Comparison of ENCODE assay signal across 31 cellular contexts in the genomic region with DNA sequence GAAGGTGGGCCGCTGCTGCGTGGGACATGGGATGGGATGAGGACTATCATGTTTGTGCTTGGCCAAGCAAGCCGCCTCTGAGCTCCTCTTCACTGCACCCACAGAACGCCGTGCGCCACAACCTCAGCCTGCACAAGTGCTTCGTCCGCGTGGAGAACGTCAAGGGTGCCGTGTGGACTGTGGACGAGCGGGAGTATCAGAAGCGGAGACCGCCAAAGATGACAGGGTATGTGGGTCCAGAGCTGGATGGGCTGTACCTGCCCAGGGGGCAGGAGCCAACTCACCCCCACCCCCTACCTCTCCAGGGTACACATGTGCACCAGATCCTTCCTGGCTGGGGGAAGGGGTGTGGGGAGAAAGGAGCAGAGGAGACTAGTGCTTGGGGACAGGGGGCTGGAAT. TPM values are rescaled to one million over a fixed set of nuclear protein-coding genes. Genes with fewer than 3 reads are reported as not detected.
"Had no signal": no experiment of that assay in that cellular context is flagged by ENCODE, and none has a peak within 500 bp of the region (broad histone marks: within the 10 kb centered on the region; RNA-seq: fewer than 3 reads in every experiment).

No MANE protein-coding gene starts in this region.

- H3K27ac Mint-ChIP-seq: activated T-cell treated with anti-CD3 and anti-CD28 coated beads, Interleukin-2, amount 50 U/mL, for 24 hours; naive thymus-derived CD4-positive, alpha-beta T cell; neural progenitor cell; T-helper 2 cell treated with Interferon-gamma antibody and Interleukin-4, amounts not matched to agents 5 μg/mL and 100 μg/mL, for 36 hours had no signal

- H3K4me3 Mint-ChIP-seq: activated T-cell treated with anti-CD3 and anti-CD28 coated beads, Interleukin-2, amount 50 U/mL, for 24 hours; naive thymus-derived CD4-positive, alpha-beta T cell; neural progenitor cell; T-helper 2 cell treated with Interferon-gamma antibody and Interleukin-4, amounts not matched to agents 5 μg/mL and 100 μg/mL, for 36 hours had no signal

- H3K4me3 ChIP-seq: coronary artery, dorsolateral prefrontal cortex, gastrocnemius medialis, neural progenitor cell, prostate gland, skin epidermis, upper lobe of left lung had no signal

- DNase-seq: activated CD4-positive, alpha-beta T cell treated with anti-CD3 and anti-CD28 coated beads for 4 hours; activated CD4-positive, alpha-beta T cell treated with anti-CD3 and anti-CD28 coated beads, Interleukin-2, amount 50 U/mL, for 4 hours; activated CD8-positive, alpha-beta memory T cell treated with anti-CD3 and anti-CD28 coated beads, Interleukin-2, amount 50 U/mL, for 4 hours; activated gamma-delta T cell treated with Interleukin-2 at 50 U/mL for 16 hours; activated naive CD4-positive, alpha-beta T cell treated with anti-CD3 and anti-CD28 coated beads, Interleukin-2, amount 50 U/mL, for 16 hours; activated T-cell treated with anti-CD3 and anti-CD28 coated beads, Interleukin-2, amount 50 U/mL, for 24 hours; amniotic stem cell; brain microvascular endothelial cell; dorsolateral prefrontal cortex; effector memory CD4-positive, alpha-beta T cell; erythroblast; gastrocnemius medialis; glutamatergic neuron; left colon; midbrain; naive thymus-derived CD4-positive, alpha-beta T cell; retina; stimulated activated CD4-positive, alpha-beta T cell treated with anti-CD3 and anti-CD28 coated beads, Interleukin-12 subunit alpha, Interleukin-12 subunit beta, amount 100 ng/mL, for 4 hours; stimulated activated CD4-positive, alpha-beta T cell treated with anti-CD3 and anti-CD28 coated beads, Interleukin-4, amount 100 ng/mL, for 1 hour; stimulated activated naive CD8-positive, alpha-beta T cell treated with anti-CD3 and anti-CD28 coated beads, Interleukin-15, Interleukin-2, amounts not matched to agents 100 U/mL and 50 U/mL, for 24 hours; substantia nigra; T-helper 1 cell; upper lobe of left lung had no signal

- H3K27me3 ChIP-seq: brain microvascular endothelial cell, dorsolateral prefrontal cortex, gastrocnemius medialis, neural progenitor cell, upper lobe of left lung had no signal

- H3K27me3 Mint-ChIP-seq: activated T-cell treated with anti-CD3 and anti-CD28 coated beads, Interleukin-2, amount 50 U/mL, for 24 hours; naive thymus-derived CD4-positive, alpha-beta T cell had no signal

- H3K4me2 ChIP-seq: neural progenitor cell had no signal

- H3K9me3 Mint-ChIP-seq: activated T-cell treated with anti-CD3 and anti-CD28 coated beads, Interleukin-2, amount 50 U/mL, for 24 hours; neural progenitor cell; T-helper 2 cell treated with Interferon-gamma antibody and Interleukin-4, amounts not matched to agents 5 μg/mL and 100 μg/mL, for 36 hours had no signal

- H3K36me3 ChIP-seq: neural progenitor cell had no signal

- H3K9ac ChIP-seq: neural progenitor cell had no signal

- H3K9me3 ChIP-seq: gastrocnemius medialis, prostate gland, upper lobe of left lung had no signal

- H3K27ac ChIP-seq: brain microvascular endothelial cell, coronary artery, dorsolateral prefrontal cortex, gastrocnemius medialis, neural progenitor cell, prostate gland, upper lobe of left lung had no signal

- FAIRE-seq: astrocyte, keratinocyte had no signal

- H2AFZ ChIP-seq: neural progenitor cell had no signal

- ATAC-seq: gastrocnemius medialis; left colon; naive thymus-derived CD4-positive, alpha-beta T cell; stimulated activated naive CD8-positive, alpha-beta T cell treated with anti-CD3 and anti-CD28 coated beads, Interleukin-15, Interleukin-2, amounts not matched to agents 100 U/mL and 50 U/mL, for 24 hours had no signal

- H3K4me1 ChIP-seq: gastrocnemius medialis, prostate gland, upper lobe of left lung had no signal

RNA-seq across cellular contexts. Expression of a gene that starts 43.5 kb away (rescaled TPM):
- total RNA-seq: activated CD8-positive, alpha-beta memory T cell treated with anti-CD3 and anti-CD28 coated beads for 36 hours; naive thymus-derived CD4-positive, alpha-beta T cell had no signal
- polyA plus RNA-seq: naive thymus-derived CD4-positive, alpha-beta T cell had no signal
